ENCODE assay signal across 33 cellular contexts in genomic region chr3:39278616-39278935, GRCh38. TPM values are rescaled to one million over a fixed set of nuclear protein-coding genes. Genes with fewer than 3 reads are reported as not detected.
A peak's percentile ranks its signal among the peaks of the same experiment; 100 is the strongest.
DNase-seq lines count a peak whose midpoint lies in the region; ATAC-seq, FAIRE-seq and TF ChIP-seq lines count a peak whose summit lies in the region.
"Had no signal": no experiment of that assay in that cellular context is flagged by ENCODE, and none has a peak within 500 bp of the region (broad histone marks: within the 10 kb centered on the region; RNA-seq: fewer than 3 reads in every experiment).

No MANE protein-coding gene starts in this region.

- peak overlapping the region; percentile 55 for H3K4me3 Mint-ChIP-seq in activated naive CD8-positive, alpha-beta T cell treated with anti-CD3 and anti-CD28 coated beads, Interleukin-2, amount 50 U/mL, for 24 hours
- no peak overlapping the region for H3K4me3 Mint-ChIP-seq in activated naive CD8-positive, alpha-beta T cell treated with anti-CD3 and anti-CD28 coated beads for 36 hours
- H3K4me3 Mint-ChIP-seq in astrocyte (ENCODE audit: unreplicated experiment): peak overlapping the region; percentile 50
- H3K4me3 Mint-ChIP-seq: activated CD4-positive, alpha-beta memory T cell treated with anti-CD3 and anti-CD28 coated beads for 36 hours; HFFc6; neural crest cell; stimulated activated naive B cell treated with anti-CD40 and anti-IgM and Interleukin-4, amounts not matched to agents 10 μg/mL and 1 μg/mL and 100 μg/mL, for 72 hours had no signal

- H3K27me3 Mint-ChIP-seq in activated naive CD8-positive, alpha-beta T cell treated with anti-CD3 and anti-CD28 coated beads, Interleukin-2, amount 50 U/mL, for 24 hours: peaks cover 2% of the 10 kb centered on the region
- H3K27me3 Mint-ChIP-seq in activated naive CD8-positive, alpha-beta T cell treated with anti-CD3 and anti-CD28 coated beads for 36 hours: peaks cover 6% of the 10 kb centered on the region
- H3K27me3 Mint-ChIP-seq in astrocyte (ENCODE audit: low read depth, unreplicated experiment): peaks cover 20% of the 10 kb centered on the region
- H3K27me3 Mint-ChIP-seq: activated CD4-positive, alpha-beta memory T cell treated with anti-CD3 and anti-CD28 coated beads for 36 hours; stimulated activated naive B cell treated with anti-CD40 and anti-IgM and Interleukin-4, amounts not matched to agents 10 μg/mL and 1 μg/mL and 100 μg/mL, for 72 hours had no signal

- H3K9me3 ChIP-seq in astrocyte (ENCODE audit: insufficient read depth, low read depth, low read length): no peaks in the 10 kb centered on the region
- H3K9me3 ChIP-seq in lower lobe of right lung: no peaks in the 10 kb centered on the region
- H3K9me3 ChIP-seq: BE2C, body of pancreas, ovary, suprapubic skin had no signal

- H3K9me3 Mint-ChIP-seq in activated naive CD8-positive, alpha-beta T cell treated with anti-CD3 and anti-CD28 coated beads, Interleukin-2, amount 50 U/mL, for 24 hours: no peaks in the 10 kb centered on the region
- H3K9me3 Mint-ChIP-seq in activated naive CD8-positive, alpha-beta T cell treated with anti-CD3 and anti-CD28 coated beads for 36 hours: no peaks in the 10 kb centered on the region
- no peaks in the 10 kb centered on the region for H3K9me3 Mint-ChIP-seq in astrocyte (ENCODE audit: unreplicated experiment)
- H3K9me3 Mint-ChIP-seq: activated CD4-positive, alpha-beta memory T cell treated with anti-CD3 and anti-CD28 coated beads for 36 hours; HFFc6; neural crest cell; stimulated activated naive B cell treated with anti-CD40 and anti-IgM and Interleukin-4, amounts not matched to agents 10 μg/mL and 1 μg/mL and 100 μg/mL, for 72 hours had no signal

- no peaks in the 10 kb centered on the region for H3K36me3 Mint-ChIP-seq in activated naive CD8-positive, alpha-beta T cell treated with anti-CD3 and anti-CD28 coated beads, Interleukin-2, amount 50 U/mL, for 24 hours (ENCODE audit: low read depth)
- H3K36me3 Mint-ChIP-seq in activated naive CD8-positive, alpha-beta T cell treated with anti-CD3 and anti-CD28 coated beads for 36 hours: no peaks in the 10 kb centered on the region
- no peaks in the 10 kb centered on the region for H3K36me3 Mint-ChIP-seq in astrocyte (ENCODE audit: low read depth, unreplicated experiment)
- H3K36me3 Mint-ChIP-seq: activated CD4-positive, alpha-beta memory T cell treated with anti-CD3 and anti-CD28 coated beads for 36 hours had no signal

- H3K4me1 ChIP-seq in astrocyte (ENCODE audit: insufficient read depth, low read length) (no peaks in the 10 kb centered on the region), lower lobe of right lung (no peaks in the 10 kb centered on the region)
- H3K4me1 ChIP-seq: BE2C, body of pancreas had no signal

- FAIRE-seq in astrocyte (lab: Jason Lieb, UNC): no peak
- FAIRE-seq: GM19239 had no signal

- H3K79me2 ChIP-seq in astrocyte (ENCODE audit: insufficient read depth, low read length): no peaks in the 10 kb centered on the region

- no peak for DNase-seq in activated naive CD8-positive, alpha-beta T cell treated with anti-CD3 and anti-CD28 coated beads, Interleukin-2, amount 50 U/mL, for 24 hours
- no peak for DNase-seq in activated naive CD8-positive, alpha-beta T cell treated with anti-CD3 and anti-CD28 coated beads for 36 hours
- DNase-seq in astrocyte (ENCODE audit: low read depth) (no peak), lower lobe of right lung (no peak), NCI-H146 (lab: John Stamatoyannopoulos, UW) (no peak), DMS53 (lab: John Stamatoyannopoulos, UW) (no peak)
- DNase-seq: activated CD4-positive, alpha-beta memory T cell treated with anti-CD3 and anti-CD28 coated beads for 36 hours; activated CD4-positive, alpha-beta T cell treated with anti-CD3 and anti-CD28 coated beads for 1 hour; activated gamma-delta T cell treated with Interleukin-2 at 50 U/mL for 16 hours; BE2C; body of pancreas; cerebellar nuclear complex; COR-L47; GDM1; GOT3; HFFc6; hippocampal formation; Karpas-422; mammary epithelial cell; NCI-H1417 treated with DMSO at 0.1 percent for 48 hours; NCI-H345; NCI-H69; ovary; PC-9; Right ventricle myocardium superior; stimulated activated naive B cell treated with anti-CD40 and anti-IgM and Interleukin-4, amounts not matched to agents 10 μg/mL and 1 μg/mL and 100 μg/mL, for 72 hours had no signal

- H2AFZ ChIP-seq in astrocyte (ENCODE audit: low read depth, low read length): no peak overlapping the region
- H2AFZ ChIP-seq: PC-9 had no signal

- H3K4me3 ChIP-seq in astrocyte (ENCODE audit: insufficient read depth, low read depth, low read length) (no peak overlapping the region), lower lobe of right lung (peak overlapping the region; percentile 7)
- H3K4me3 ChIP-seq: body of pancreas, ovary, PC-9, suprapubic skin had no signal

- H3K27ac Mint-ChIP-seq in activated naive CD8-positive, alpha-beta T cell treated with anti-CD3 and anti-CD28 coated beads, Interleukin-2, amount 50 U/mL, for 24 hours: no peak overlapping the region
- H3K27ac Mint-ChIP-seq in activated naive CD8-positive, alpha-beta T cell treated with anti-CD3 and anti-CD28 coated beads for 36 hours: no peak overlapping the region
- peak overlapping the region; percentile 7 for H3K27ac Mint-ChIP-seq in astrocyte (ENCODE audit: unreplicated experiment)
- H3K27ac Mint-ChIP-seq: activated CD4-positive, alpha-beta memory T cell treated with anti-CD3 and anti-CD28 coated beads for 36 hours; HFFc6; stimulated activated naive B cell treated with anti-CD40 and anti-IgM and Interleukin-4, amounts not matched to agents 10 μg/mL and 1 μg/mL and 100 μg/mL, for 72 hours had no signal

- peaks cover 15% of the 10 kb centered on the region for H3K4me1 Mint-ChIP-seq in activated naive CD8-positive, alpha-beta T cell treated with anti-CD3 and anti-CD28 coated beads, Interleukin-2, amount 50 U/mL, for 24 hours
- peaks cover 6% of the 10 kb centered on the region for H3K4me1 Mint-ChIP-seq in activated naive CD8-positive, alpha-beta T cell treated with anti-CD3 and anti-CD28 coated beads for 36 hours
- H3K4me1 Mint-ChIP-seq in astrocyte (ENCODE audit: low read depth, unreplicated experiment): peaks cover 10% of the 10 kb centered on the region
- H3K4me1 Mint-ChIP-seq: neural crest cell had no signal

- no peak overlapping the region for H3K9ac ChIP-seq in astrocyte (ENCODE audit: low read length)

- ATAC-seq in activated naive CD8-positive, alpha-beta T cell treated with anti-CD3 and anti-CD28 coated beads, Interleukin-2, amount 50 U/mL, for 24 hours: no peak
- no peak for ATAC-seq in lower lobe of right lung
- ATAC-seq in GM18858 (IDR thresholded peaks at IDR 0.05; ENCODE audit: unreplicated experiment): no peak
- ATAC-seq: body of pancreas; stimulated activated naive B cell treated with anti-CD40 and anti-IgM and Interleukin-4, amounts not matched to agents 10 μg/mL and 1 μg/mL and 100 μg/mL, for 72 hours had no signal

- H3K27ac ChIP-seq in astrocyte (ENCODE audit: low read depth, low read length) (no peak overlapping the region), lower lobe of right lung (no peak overlapping the region)
- H3K27ac ChIP-seq: body of pancreas, ovary, PC-9, suprapubic skin had no signal

- H3K27me3 ChIP-seq in astrocyte (ENCODE audit: insufficient read depth, low read length) (peaks cover 5% of the 10 kb centered on the region), lower lobe of right lung (ENCODE audit: low read depth) (no peaks in the 10 kb centered on the region)
- H3K27me3 ChIP-seq: BE2C, body of pancreas, ovary, suprapubic skin had no signal

- H3K36me3 ChIP-seq in astrocyte (ENCODE audit: insufficient read depth, low read length) (no peaks in the 10 kb centered on the region), lower lobe of right lung (no peaks in the 10 kb centered on the region)
- H3K36me3 ChIP-seq: BE2C, ovary, suprapubic skin had no signal

- H4K20me1 ChIP-seq in astrocyte (ENCODE audit: insufficient read depth, low read length): no peaks in the 10 kb centered on the region

- H3K4me2 ChIP-seq in astrocyte (ENCODE audit: low read length): no peak overlapping the region
- H3K4me2 ChIP-seq: PC-9 had no signal

- intact Hi-C loops in lower lobe of right lung (cut with DNase I): no loop called here

- TF ChIP-seq CTCF in astrocyte (IDR thresholded peaks at IDR 0.05; ENCODE audit: insufficient read depth, low read depth, low read length) (no peak), lower lobe of right lung (IDR thresholded peaks at IDR 0.05) (no peak)

RNA-seq across cellular contexts. Expression of gene CX3CR1, which starts 1.3 kb away (rescaled TPM):
- total RNA-seq in activated naive CD8-positive, alpha-beta T cell treated with anti-CD3 and anti-CD28 coated beads for 36 hours: under 1 TPM; 0.08 to 0.25 TPM
- total RNA-seq in astrocyte (0.17 and 0.32 TPM in 2 replicates), lower lobe of right lung (14.1 TPM)
- total RNA-seq: A673, HFFc6, mammary epithelial cell, PC-9 had no signal

RNA-seq across cellular contexts. Expression of gene CCR8, which starts 50.9 kb away (rescaled TPM):
- not detected for total RNA-seq in activated naive CD8-positive, alpha-beta T cell treated with anti-CD3 and anti-CD28 coated beads for 36 hours
- total RNA-seq in astrocyte (not detected in 2 replicates), lower lobe of right lung (not detected)
- total RNA-seq: A673, body of pancreas, HFFc6, mammary epithelial cell, mucosa of gallbladder, neural crest cell, ovary, PC-9, Right ventricle myocardium superior, suprapubic skin, urinary bladder had no signal

Comparison
In these comparisons a context has a peak if more than half of its experiments do, and no peak if none do; other contexts are left out.
1. RNA of gene CX3CR1, which starts 1.3 kb away (total RNA-seq): 14.1 TPM in lower lobe of right lung (single experiment); 0.17 to 0.32 TPM in astrocyte and 0.08 to 0.25 TPM in activated naive CD8-positive, alpha-beta T cell treated with anti-CD3 and anti-CD28 coated beads for 36 hours; every median in the first group is over 10 times any median in the second.